Comparison of ENCODE assay signal across 18 cellular contexts in the genomic region with DNA sequence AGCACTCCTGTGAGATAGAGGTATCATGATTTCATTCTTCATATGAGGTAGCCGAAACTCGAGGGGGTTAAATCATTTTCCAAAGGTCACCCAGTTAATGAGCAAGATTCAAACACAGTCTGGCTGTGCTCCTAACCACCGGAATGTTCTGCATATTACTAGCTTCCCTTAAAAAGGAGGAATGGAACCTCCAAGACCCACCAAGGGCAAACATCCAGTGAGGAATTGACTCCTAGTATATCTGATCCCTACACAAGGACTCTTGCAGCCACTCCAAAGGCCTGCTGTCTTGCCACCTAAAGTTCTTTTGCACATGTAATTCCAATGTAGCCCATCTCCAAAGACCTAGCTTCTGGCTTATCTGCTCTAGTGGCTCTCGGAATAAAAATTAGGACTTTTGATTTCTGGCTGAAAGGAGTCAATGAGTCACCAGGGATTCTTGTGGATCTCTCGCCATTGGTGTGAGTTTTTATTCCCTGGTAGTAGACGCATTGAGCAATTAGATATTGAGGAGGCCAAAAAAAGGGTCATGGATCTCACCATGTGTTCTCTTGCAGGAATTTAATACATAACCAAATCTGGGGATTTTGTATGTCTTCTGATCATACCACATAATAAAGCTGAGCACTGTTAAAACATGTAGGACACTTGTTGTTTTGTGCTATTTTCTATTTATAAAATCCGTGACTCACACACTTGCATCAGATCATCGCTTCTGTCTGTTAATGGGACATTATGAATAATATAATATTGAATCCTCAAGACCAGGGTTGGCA. TPM values are rescaled to one million over a fixed set of nuclear protein-coding genes. Genes with fewer than 3 reads are reported as not detected.
DNase-seq lines count a peak whose midpoint lies in the region; ATAC-seq and TF ChIP-seq lines count a peak whose summit lies in the region.
"Had no signal": no experiment of that assay in that cellular context is flagged by ENCODE, and none has a peak within 500 bp of the region (broad histone marks: within the 10 kb centered on the region; RNA-seq: fewer than 3 reads in every experiment).

No MANE protein-coding gene starts in this region.

- intact Hi-C loops in esophagus squamous epithelium (cut with DNase I) = no loop called here
- intact Hi-C loops in activated CD4-positive, alpha-beta T cell treated with anti-CD3 and anti-CD28 coated beads for 36 hours (cut with DNase I, micrococcal nuclease) = loop anchor here in 1 of 2 experiments (5.0 to 10.0 kb wide), 2 partner anchors 119 to 486 kb away; no protein-coding TSS in a partner anchor

- DNase-seq in AG10803 (ENCODE audit: low read depth) = peak; percentile 87
- DNase-seq in NOMO-1 treated with DMSO at 0.1 percent for 48 hours (lab: John Stamatoyannopoulos, UW; ENCODE audit: unreplicated experiment) = peak; percentile 24
- no peak for DNase-seq in esophagus squamous epithelium (lab: John Stamatoyannopoulos, UW)
- no peak for DNase-seq in omental fat pad (ENCODE audit: low spot score)
- no peak for DNase-seq in activated CD4-positive, alpha-beta T cell treated with anti-CD3 and anti-CD28 coated beads for 36 hours
- no peak for DNase-seq in activated naive CD8-positive, alpha-beta T cell treated with anti-CD3 and anti-CD28 coated beads, Interleukin-2, amount 50 U/mL, for 24 hours
- DNase-seq in GF-D8 (lab: John Stamatoyannopoulos, UW) = no peak
- DNase-seq: activated CD4-positive, alpha-beta T cell treated with anti-CD3 and anti-CD28 coated beads, Interleukin-2, amount 50 U/mL, for 1 hour; activated T-cell treated with anti-CD3 and anti-CD28 coated beads, Interleukin-2, amount 50 U/mL, for 48 hours; cortex of kidney; NCI-H1694 treated with DMSO at 0.1 percent for 48 hours; NCI-H526; SHP77 treated with DMSO at 0.1 percent for 48 hours; T-helper 9 cell had no signal

- peaks cover 15% of the 10 kb centered on the region for H3K4me1 Mint-ChIP-seq in activated CD4-positive, alpha-beta T cell treated with anti-CD3 and anti-CD28 coated beads for 36 hours
- peaks cover 33% of the 10 kb centered on the region for H3K4me1 Mint-ChIP-seq in activated naive CD8-positive, alpha-beta T cell treated with anti-CD3 and anti-CD28 coated beads, Interleukin-2, amount 50 U/mL, for 24 hours

- H3K27ac Mint-ChIP-seq in activated CD4-positive, alpha-beta T cell treated with anti-CD3 and anti-CD28 coated beads for 36 hours = no peak overlapping the region
- H3K27ac Mint-ChIP-seq in activated naive CD8-positive, alpha-beta T cell treated with anti-CD3 and anti-CD28 coated beads, Interleukin-2, amount 50 U/mL, for 24 hours = no peak overlapping the region
- H3K27ac Mint-ChIP-seq: B cell; stimulated activated naive CD8-positive, alpha-beta T cell treated with anti-CD3 and anti-CD28 coated beads, Interleukin-15, Interleukin-2, amounts not matched to agents 100 ng/mL and 50 ng/mL, for 24 hours had no signal

- TF ChIP-seq CTCF in AG10803 (conservative IDR thresholded peaks at IDR 0.05; ENCODE audit: low read length) (no peak), esophagus squamous epithelium (IDR thresholded peaks at IDR 0.05) (no peak), omental fat pad (IDR thresholded peaks at IDR 0.05) (no peak)

- no peaks in the 10 kb centered on the region for H3K9me3 ChIP-seq in esophagus squamous epithelium

- peak; percentile 11 for ATAC-seq in omental fat pad (ENCODE audit: low FRiP score)
- no peak for ATAC-seq in activated CD4-positive, alpha-beta T cell treated with anti-CD3 and anti-CD28 coated beads for 36 hours
- ATAC-seq in activated naive CD8-positive, alpha-beta T cell treated with anti-CD3 and anti-CD28 coated beads, Interleukin-2, amount 50 U/mL, for 24 hours = no peak
- ATAC-seq in GM19351 (IDR thresholded peaks at IDR 0.05; ENCODE audit: unreplicated experiment) = no peak
- ATAC-seq: HCT116 had no signal

- CTCF ChIA-PET in activated CD4-positive, alpha-beta T cell treated with anti-CD3 and anti-CD28 coated beads for 36 hours (lab: Charles Lee) = interaction anchor here (0.6 to 1.8 kb wide), 8 partner anchors 15 to 482 kb away, joined by 3 to 5 read pairs (median 3); no protein-coding TSS in a partner anchor

- H3K27ac ChIP-seq in esophagus squamous epithelium = peak overlapping the region in 3 of 4 donors; percentile 30 to 65 (median 30)

- no peaks in the 10 kb centered on the region for H3K36me3 ChIP-seq in esophagus squamous epithelium

- H3K27me3 Mint-ChIP-seq in activated CD4-positive, alpha-beta T cell treated with anti-CD3 and anti-CD28 coated beads for 36 hours = no peaks in the 10 kb centered on the region
- H3K27me3 Mint-ChIP-seq in activated naive CD8-positive, alpha-beta T cell treated with anti-CD3 and anti-CD28 coated beads, Interleukin-2, amount 50 U/mL, for 24 hours = no peaks in the 10 kb centered on the region
- H3K27me3 Mint-ChIP-seq: B cell; stimulated activated naive CD8-positive, alpha-beta T cell treated with anti-CD3 and anti-CD28 coated beads, Interleukin-15, Interleukin-2, amounts not matched to agents 100 ng/mL and 50 ng/mL, for 24 hours had no signal

- POLR2A ChIA-PET in activated CD4-positive, alpha-beta T cell treated with anti-CD3 and anti-CD28 coated beads for 36 hours (lab: Charles Lee) = no interaction called here

- no peak overlapping the region for H3K4me3 Mint-ChIP-seq in activated CD4-positive, alpha-beta T cell treated with anti-CD3 and anti-CD28 coated beads for 36 hours
- no peak overlapping the region for H3K4me3 Mint-ChIP-seq in activated naive CD8-positive, alpha-beta T cell treated with anti-CD3 and anti-CD28 coated beads, Interleukin-2, amount 50 U/mL, for 24 hours
- H3K4me3 Mint-ChIP-seq: B cell; stimulated activated naive CD8-positive, alpha-beta T cell treated with anti-CD3 and anti-CD28 coated beads, Interleukin-15, Interleukin-2, amounts not matched to agents 100 ng/mL and 50 ng/mL, for 24 hours had no signal

- 44 to 48% methylated on average over 7 to 8 of the region's 8 CpGs for WGBS in esophagus squamous epithelium, 2 donors

- H3K9me3 Mint-ChIP-seq in activated CD4-positive, alpha-beta T cell treated with anti-CD3 and anti-CD28 coated beads for 36 hours (ENCODE audit: low read depth) = no peaks in the 10 kb centered on the region
- H3K9me3 Mint-ChIP-seq in activated naive CD8-positive, alpha-beta T cell treated with anti-CD3 and anti-CD28 coated beads, Interleukin-2, amount 50 U/mL, for 24 hours = no peaks in the 10 kb centered on the region
- H3K9me3 Mint-ChIP-seq: stimulated activated naive CD8-positive, alpha-beta T cell treated with anti-CD3 and anti-CD28 coated beads, Interleukin-15, Interleukin-2, amounts not matched to agents 100 ng/mL and 50 ng/mL, for 24 hours had no signal

- H3K4me3 ChIP-seq in AG10803 (ENCODE audit: low read length) (no peak overlapping the region), esophagus squamous epithelium (no peak overlapping the region)

- H3K27me3 ChIP-seq in esophagus squamous epithelium = no peaks in the 10 kb centered on the region

- TF ChIP-seq POLR2A in esophagus squamous epithelium (IDR thresholded peaks at IDR 0.05) = no peak

- no peaks in the 10 kb centered on the region for H3K36me3 Mint-ChIP-seq in activated CD4-positive, alpha-beta T cell treated with anti-CD3 and anti-CD28 coated beads for 36 hours (ENCODE audit: low read depth)
- no peaks in the 10 kb centered on the region for H3K36me3 Mint-ChIP-seq in activated naive CD8-positive, alpha-beta T cell treated with anti-CD3 and anti-CD28 coated beads, Interleukin-2, amount 50 U/mL, for 24 hours (ENCODE audit: low read depth)

- peaks cover 0 to 21% (median 12%) of the 10 kb centered on the region in 3 donors for H3K4me1 ChIP-seq in esophagus squamous epithelium

RNA-seq across cellular contexts. Expression of gene BCAS1, which starts 9.1 kb away (rescaled TPM):
- total RNA-seq in esophagus squamous epithelium (1 to 10 TPM in 3 of 4 donors, under 1 TPM in 1; 0.97 to 9.3 (median 4.4) TPM), omental fat pad (1 to 10 TPM in 1 of 4 donors, under 1 TPM in 2, not detected in 1; 0.50 to 2.2 (median 0.56) TPM)
- under 1 TPM; 0.09 to 0.14 TPM for total RNA-seq in activated CD4-positive, alpha-beta T cell treated with anti-CD3 and anti-CD28 coated beads for 36 hours

Comparison
In these comparisons a context has a peak if more than half of its experiments do, and no peak if none do; other contexts are left out.
1. DNase-seq: peak in AG10803 (single experiment) and NOMO-1 treated with DMSO at 0.1 percent for 48 hours (single experiment); none in esophagus squamous epithelium (single experiment), omental fat pad (single experiment), activated CD4-positive, alpha-beta T cell treated with anti-CD3 and anti-CD28 coated beads for 36 hours (single experiment), activated naive CD8-positive, alpha-beta T cell treated with anti-CD3 and anti-CD28 coated beads, Interleukin-2, amount 50 U/mL, for 24 hours (single experiment) and GF-D8 (single experiment).